Comparison of ENCODE assay signal across 8 cellular contexts in genomic region chr20:23420943-23421925, GRCh38. TPM values are rescaled to one million over a fixed set of nuclear protein-coding genes. Genes with fewer than 3 reads are reported as not detected.
DNase-seq lines count a peak whose midpoint lies in the region; ATAC-seq, FAIRE-seq and TF ChIP-seq lines count a peak whose summit lies in the region.

Gene NAPB, minus strand, starts transcription at chr20:23421488. Its CDS starts 86 bp downstream, at chr20:23421402.

- peaks cover 8% of the 10 kb centered on the region for H3K23me2 ChIP-seq in H9 (ENCODE audit: insufficient read length, low read depth, low read length, poor library complexity, severe bottlenecking)

- DNase-seq in H9, result peak; percentile 95
- DNase-seq in RWPE2 (ENCODE audit: low spot score), result peak; percentile 96
- peak; percentile 90 for DNase-seq in activated T-helper 9 cell treated with anti-CD3 and anti-CD28 coated beads, Interleukin-2, amount 50 U/mL, for 16 hours (ENCODE audit: low read depth)
- DNase-seq in fibroblast of pulmonary artery (ENCODE audit: low read depth), result peak; percentile 92
- DNase-seq in stimulated activated naive CD8-positive, alpha-beta T cell treated with anti-CD3 and anti-CD28 coated beads, Interleukin-15, Interleukin-2, amounts not matched to agents 100 U/mL and 50 U/mL, for 24 hours, result peak; percentile 94

- H3K4me3 ChIP-seq in Loucy (ENCODE audit: low read length, poor library complexity, severe bottlenecking), result peak within 1 kb of the TSS; percentile 91
- peak within 1 kb of the TSS; percentile 88 for H3K4me3 ChIP-seq in RWPE2 (ENCODE audit: severe bottlenecking)
- H3K4me3 ChIP-seq in fibroblast of pulmonary artery (replicated peaks; ENCODE audit: low read depth, low read length), result peak within 1 kb of the TSS; percentile 90

- H3K56ac ChIP-seq in H9 (ENCODE audit: insufficient read length, low read depth, low read length), result no peak within 1 kb of the TSS

- H2BK20ac ChIP-seq in H9 (ENCODE audit: low read depth, low read length, poor library complexity, severe bottlenecking), result no peak within 1 kb of the TSS

- WGBS in H9 (ENCODE audit: extremely low coverage, insufficient read length, low lambda C conversion rate), result no CpG with 5 or more reads among the region's 64 CpGs

- H3K79me2 ChIP-seq in H9 (ENCODE audit: insufficient read depth, low read length) (peaks cover 3% of the 10 kb centered on the region; the same call in 1 of the 2 replicates), Loucy (ENCODE audit: insufficient read depth, low read length) (peaks cover 41% of the 10 kb centered on the region)

- H3K4me2 ChIP-seq in H9 (ENCODE audit: insufficient read depth, insufficient read length, low read length), result peak within 1 kb of the TSS; percentile 83
- H3K4me2 ChIP-seq in Loucy (ENCODE audit: low read depth, low read length, poor library complexity, severe bottlenecking), result peak within 1 kb of the TSS; percentile 86

- H2BK15ac ChIP-seq in H9 (ENCODE audit: low read depth, low read length), result no peak within 1 kb of the TSS

- H3K4me3 Mint-ChIP-seq in H9 (peak within 1 kb of the TSS; percentile 80 to 93), nephron (peak within 1 kb of the TSS; percentile 87 to 94 (median 91))

- 0 out of 2 replicates have a peak within 1 kb of the TSS, but pooled peaks have one; percentile 8 for H3K14ac ChIP-seq in H9 (ENCODE audit: insufficient read depth, low read length)

- H3T11ph ChIP-seq in H9 (ENCODE audit: low read length), result no peak within 1 kb of the TSS

- H3K36me3 ChIP-seq in Loucy (ENCODE audit: insufficient read depth, low read length) (no peaks in the 10 kb centered on the region), RWPE2 (ENCODE audit: low read depth) (no peaks in the 10 kb centered on the region)

- H4K8ac ChIP-seq in H9 (replicated peaks; ENCODE audit: insufficient read length, low read depth, low read length), result no peak within 1 kb of the TSS

- no peak within 1 kb of the TSS for H3K4ac ChIP-seq in H9 (ENCODE audit: low read depth, low read length)

- H2BK120ac ChIP-seq in H9 (ENCODE audit: low read depth, low read length, poor library complexity, severe bottlenecking), result no peak within 1 kb of the TSS

- H3K18ac ChIP-seq in H9 (ENCODE audit: insufficient read length, low read depth, low read length), result no peak within 1 kb of the TSS

- H4K20me1 ChIP-seq in H9 (ENCODE audit: control insufficient read depth, insufficient read depth, insufficient read length), result no peaks in the 10 kb centered on the region
- peaks cover 32% of the 10 kb centered on the region for H4K20me1 ChIP-seq in Loucy (ENCODE audit: insufficient read depth, low read length, poor library complexity, severe bottlenecking)

- H3K9ac ChIP-seq in H9 (ENCODE audit: extremely low read depth, insufficient read length, low read length), result peak within 1 kb of the TSS; percentile 5
- peak within 1 kb of the TSS; percentile 93 for H3K9ac ChIP-seq in Loucy (ENCODE audit: low read depth, low read length, poor library complexity, severe bottlenecking)

- H3K27ac Mint-ChIP-seq in H9 (peak within 1 kb of the TSS in 2 of 3 experiments; percentile 43 to 62; a peak in 2 of 7 replicates), nephron (peak within 1 kb of the TSS; percentile 61 to 73 (median 67))

- H3K79me1 ChIP-seq in H9 (ENCODE audit: insufficient read depth, low read depth, low read length, poor library complexity, severe bottlenecking), result peaks cover 2% of the 10 kb centered on the region

- H3K27me3 ChIP-seq in H9 (ENCODE audit: insufficient read depth, low read length) (no peaks in the 10 kb centered on the region), Loucy (ENCODE audit: insufficient read depth, low read length, poor library complexity, severe bottlenecking) (no peaks in the 10 kb centered on the region), RWPE2 (ENCODE audit: insufficient read depth, poor library complexity, severe bottlenecking) (no peaks in the 10 kb centered on the region)

- no peak within 1 kb of the TSS for H2BK5ac ChIP-seq in H9 (ENCODE audit: insufficient read length, low read length)

- no peak within 1 kb of the TSS for H2AK5ac ChIP-seq in H9 (ENCODE audit: insufficient read length, low read length)

- no peak within 1 kb of the TSS for H4K5ac ChIP-seq in H9 (ENCODE audit: insufficient read length, low read depth, low read length)

- H3K27me3 Mint-ChIP-seq in H9 (ENCODE audit: low read depth) (peaks cover 3% of the 10 kb centered on the region), nephron (ENCODE audit: low read depth) (no peaks in the 10 kb centered on the region)

- peaks cover 8% of the 10 kb centered on the region; the same call in 1 of the 2 replicates for H3F3A ChIP-seq in Loucy (ENCODE audit: low read depth)

- H2AFZ ChIP-seq in H9 (ENCODE audit: low read length), result no peak within 1 kb of the TSS
- H2AFZ ChIP-seq in Loucy (ENCODE audit: low read length), result peak within 1 kb of the TSS; percentile 88

- H3K9me3 Mint-ChIP-seq in H9, result peaks cover 3 to 12% of the 10 kb centered on the region in 2 experiments; a peak in 3 of 5 replicates
- H3K9me3 Mint-ChIP-seq in nephron, result no peaks in the 10 kb centered on the region

- H3K36me3 Mint-ChIP-seq in H9 (ENCODE audit: insufficient read depth in 1 of 3, low read depth in 3 of 3) (peaks cover 0 to 12% (median 3%) of the 10 kb centered on the region in 3 experiments; a peak in 4 of 7 replicates), nephron (ENCODE audit: low read depth) (no peaks in the 10 kb centered on the region)

- peaks cover 22 to 24% of the 10 kb centered on the region in 2 experiments for H3K4me1 Mint-ChIP-seq in H9
- peaks cover 46% of the 10 kb centered on the region for H3K4me1 Mint-ChIP-seq in nephron

- H3K27ac ChIP-seq in H9 (ENCODE audit: insufficient read length, low read depth, low read length) (no peak within 1 kb of the TSS), RWPE2 (ENCODE audit: poor library complexity, severe bottlenecking) (peak within 1 kb of the TSS; percentile 78)

- no peak within 1 kb of the TSS for H2BK12ac ChIP-seq in H9 (ENCODE audit: insufficient read length, low read depth, low read length)

- peak; percentile 52 for TF ChIP-seq CTCF in H9 (conservative IDR thresholded peaks at IDR 0.05)
- 0 out of 2 replicates have a peak, but pooled peaks have one; percentile 22 for TF ChIP-seq CTCF in Loucy (conservative IDR thresholded peaks at IDR 0.05; ENCODE audit: low read length)
- TF ChIP-seq CTCF in RWPE2 (IDR thresholded peaks at IDR 0.05; ENCODE audit: poor library complexity, severe bottlenecking), result peak; percentile 31
- peak; percentile 13 for TF ChIP-seq CTCF in fibroblast of pulmonary artery (IDR thresholded peaks at IDR 0.05; ENCODE audit: low read length, missing control alignments)
- peak; percentile 47 to 57 (median 54) for TF ChIP-seq CTCF in nephron (IDR thresholded peaks at IDR 0.05; ENCODE audit: unreplicated experiment in 3 of 3)

- no peaks in the 10 kb centered on the region for H3K9me2 ChIP-seq in Loucy (replicated peaks; ENCODE audit: low read depth, low read length)

- FAIRE-seq in G401.6 (lab: Jason Lieb, UNC), result peak; percentile 76

- H4K91ac ChIP-seq in H9 (ENCODE audit: insufficient read length, low read depth, low read length), result no peak within 1 kb of the TSS

- H3K4me1 ChIP-seq in H9 (ENCODE audit: insufficient read depth, low read length), result no peaks in the 10 kb centered on the region
- peaks cover 57% of the 10 kb centered on the region for H3K4me1 ChIP-seq in Loucy (ENCODE audit: insufficient read depth, low read length, poor library complexity, severe bottlenecking)
- peaks cover 5% of the 10 kb centered on the region for H3K4me1 ChIP-seq in RWPE2 (ENCODE audit: insufficient read depth, poor library complexity, severe bottlenecking)

- H3K9me3 ChIP-seq in H9 (ENCODE audit: control insufficient read depth, low read depth, low read length), result no peaks in the 10 kb centered on the region
- H3K9me3 ChIP-seq in Loucy (ENCODE audit: insufficient read depth, low read depth, low read length), result no peaks in the 10 kb centered on the region
- H3K9me3 ChIP-seq in RWPE2 (ENCODE audit: severe bottlenecking), result no peaks in the 10 kb centered on the region

- peak; percentile 98 for ATAC-seq in RWPE2 (ENCODE audit: low read depth)
- ATAC-seq in stimulated activated naive CD8-positive, alpha-beta T cell treated with anti-CD3 and anti-CD28 coated beads, Interleukin-15, Interleukin-2, amounts not matched to agents 100 U/mL and 50 U/mL, for 24 hours, result peak; percentile 100

- no peak within 1 kb of the TSS for H3K23ac ChIP-seq in H9 (ENCODE audit: insufficient read length, low read depth, low read length)

RNA-seq across cellular contexts. Expression of gene NAPB, which starts in this region (rescaled TPM):
- 10.4 and 11.3 TPM in 2 replicates for total RNA-seq in H9 (2021)
